In genomic region chr1:158806909-158807601, GRCh38 we compare ENCODE assay signal across 30 cellular contexts. TPM values are rescaled to one million over a fixed set of nuclear protein-coding genes. Genes with fewer than 3 reads are reported as not detected.
"Had no signal": no experiment of that assay in that cellular context is flagged by ENCODE, and none has a peak within 500 bp of the region (broad histone marks: within the 10 kb centered on the region; RNA-seq: fewer than 3 reads in every experiment).

No MANE protein-coding gene starts in this region.

- H3K27ac ChIP-seq: colonic mucosa, gastroesophageal sphincter, left ventricle myocardium inferior, lower lobe of right lung, stomach, thoracic aorta, transverse colon had no signal

- H3K36me3 ChIP-seq: colonic mucosa, gastroesophageal sphincter, left ventricle myocardium inferior, lower lobe of right lung, stomach, thoracic aorta, transverse colon had no signal

- DNase-seq: colonic mucosa; effector CD4-positive, alpha-beta T cell; endodermal cell; erythroblast; foreskin fibroblast; glutamatergic neuron; immature natural killer cell; kidney; left cardiac atrium; left ventricle myocardium inferior; lower lobe of right lung; naive B cell; nephron progenitor cell; posterior cingulate gyrus; stimulated activated CD4-positive, alpha-beta T cell treated with anti-CD3 and anti-CD28 coated beads, Interleukin-2, amount 100 ng/mL, for 24 hours; stimulated activated CD4-positive, alpha-beta T cell treated with anti-CD3 and anti-CD28 coated beads, Interleukin-4, amount 100 ng/mL, for 4 hours; stimulated activated naive B cell treated with anti-CD40 and anti-IgM and Interleukin-4, amounts not matched to agents 10 μg/mL and 1 μg/mL and 100 μg/mL, for 72 hours; stomach; substantia nigra; transverse colon had no signal

- H3K4me1 ChIP-seq: colonic mucosa, gastroesophageal sphincter, left ventricle myocardium inferior, lower lobe of right lung, stomach, transverse colon had no signal

- H3K27me3 ChIP-seq: colonic mucosa, gastroesophageal sphincter, stomach, transverse colon had no signal

- ATAC-seq: gastroesophageal sphincter; lower lobe of right lung; sciatic nerve; stimulated activated naive B cell treated with anti-CD40 and anti-IgM and Interleukin-4, amounts not matched to agents 10 μg/mL and 1 μg/mL and 100 μg/mL, for 72 hours had no signal

- FAIRE-seq: endothelial cell of umbilical vein, kidney had no signal

- H3K9me3 ChIP-seq: colonic mucosa, gastroesophageal sphincter, left ventricle myocardium inferior, lower lobe of right lung, stomach, thoracic aorta, transverse colon had no signal

- H3K4me3 ChIP-seq: colonic mucosa, gastroesophageal sphincter, left ventricle myocardium inferior, lower lobe of right lung, stomach, thoracic aorta, transverse colon had no signal

RNA-seq across cellular contexts. Expression of gene MNDA, which starts 24.1 kb away (rescaled TPM):
- total RNA-seq: dermis microvascular lymphatic vessel endothelial cell, endodermal cell, endothelial cell of umbilical vein, fibroblast of lung, osteocyte, pulmonary artery endothelial cell had no signal
- polyA plus RNA-seq: endothelial cell of umbilical vein, fibroblast of lung had no signal

RNA-seq across cellular contexts. Expression of gene OR6N2, which starts 26.1 kb away (rescaled TPM):
- total RNA-seq: colonic mucosa, dermis microvascular lymphatic vessel endothelial cell, endodermal cell, endothelial cell of umbilical vein, fibroblast of lung, gastroesophageal sphincter, kidney, left cardiac atrium, left ventricle myocardium inferior, osteocyte, pulmonary artery endothelial cell, sciatic nerve, skeletal muscle tissue, stomach, thoracic aorta, transverse colon, urinary bladder had no signal
- polyA plus RNA-seq: endothelial cell of umbilical vein, fibroblast of lung, immature natural killer cell, stomach, urinary bladder had no signal

RNA-seq across cellular contexts. Expression of gene OR6N1, which starts 35.1 kb away (rescaled TPM):
- total RNA-seq: colonic mucosa, dermis microvascular lymphatic vessel endothelial cell, endodermal cell, endothelial cell of umbilical vein, fibroblast of lung, gastroesophageal sphincter, kidney, left cardiac atrium, left ventricle myocardium inferior, osteocyte, pulmonary artery endothelial cell, sciatic nerve, skeletal muscle tissue, stomach, thoracic aorta, transverse colon, urinary bladder had no signal
- polyA plus RNA-seq: endothelial cell of umbilical vein, fibroblast of lung, immature natural killer cell, stomach, urinary bladder had no signal

RNA-seq across cellular contexts. Expression of gene OR6K6, which starts 52.5 kb away (rescaled TPM):
- total RNA-seq: colonic mucosa, dermis microvascular lymphatic vessel endothelial cell, endodermal cell, endothelial cell of umbilical vein, fibroblast of lung, gastroesophageal sphincter, kidney, left cardiac atrium, left ventricle myocardium inferior, lower lobe of right lung, osteocyte, pulmonary artery endothelial cell, sciatic nerve, skeletal muscle tissue, stomach, thoracic aorta, transverse colon, urinary bladder had no signal
- polyA plus RNA-seq: endothelial cell of umbilical vein, fibroblast of lung, immature natural killer cell, stomach, urinary bladder had no signal
